1 cellular context compared by ENCODE assay signal in genomic region chr7:43022008-43022407, GRCh38.
TF ChIP-seq lines count a peak whose summit lies in the region.

No MANE protein-coding gene starts in this region.

TF ChIP-seq in K562, 482 proteins besides CTCF, POLR2A, EP300 and RAD21:
- TF ChIP-seq MGA (IDR thresholded peaks at IDR 0.05) (peak; percentile 63), L3MBTL2 (IDR thresholded peaks at IDR 0.05) (peak; percentile 56), CXXC5 (CRISPR knock-in tag; IDR thresholded peaks at IDR 0.05) (0 out of 2 replicates have a peak, but pooled peaks have one; percentile 7), HIVEP1 (CRISPR knock-in tag; IDR thresholded peaks at IDR 0.05) (no peak), ZNF165 (CRISPR knock-in tag; IDR thresholded peaks at IDR 0.05; ENCODE audit: borderline replicate concordance) (no peak), ZNF592 (IDR thresholded peaks at IDR 0.05) (peak; percentile 69)
